In genomic region chr18:76387608-76388007, GRCh38 we compare ENCODE assay signal across 16 cellular contexts.
DNase-seq lines count a peak whose midpoint lies in the region; ATAC-seq and TF ChIP-seq lines count a peak whose summit lies in the region.
"Had no signal": no experiment of that assay in that cellular context is flagged by ENCODE, and none has a peak within 500 bp of the region (broad histone marks: within the 10 kb centered on the region; RNA-seq: fewer than 3 reads in every experiment).

No MANE protein-coding gene starts in this region.

- H4K20me1 ChIP-seq in BLaER1 treated with 17β-estradiol and CSF1 and Interleukin-3, amounts not matched to agents 10 nM and 100 nM = peaks cover 82 to 97% (median 93%) of the 10 kb centered on the region in 11 experiments
- no peaks in the 10 kb centered on the region for H4K20me1 ChIP-seq in DND-41 (ENCODE audit: insufficient read depth, low read length)
- no peaks in the 10 kb centered on the region for H4K20me1 ChIP-seq in GM23338 (replicated peaks; ENCODE audit: insufficient read depth)

- peak overlapping the region; percentile 65 to 95 (median 81) for H3K4me2 ChIP-seq in BLaER1 treated with 17β-estradiol and CSF1 and Interleukin-3, amounts not matched to agents 10 nM and 100 nM
- H3K4me2 ChIP-seq in DND-41 (ENCODE audit: insufficient read depth, low read length) (no peak overlapping the region), GM23338 (no peak overlapping the region)
- H3K4me2 ChIP-seq: A549 had no signal

- H3K4me3 Mint-ChIP-seq in immature natural killer cell (peak overlapping the region in 3 of 5 donors; percentile 18 to 86 (median 84)), GM23338 (no peak overlapping the region)
- H3K4me3 Mint-ChIP-seq: HFFc6 had no signal

- H3K27me3 Mint-ChIP-seq in immature natural killer cell (ENCODE audit: low read depth in 3 of 3) (no peaks in the 10 kb centered on the region), GM23338 (ENCODE audit: insufficient read depth, low read depth, poor library complexity) (peaks cover 10% of the 10 kb centered on the region)

- ATAC-seq in DND-41 (ENCODE audit: insufficient read depth, low read depth) = no peak
- ATAC-seq in GM23338 = no peak
- ATAC-seq in GM18511 (IDR thresholded peaks at IDR 0.05; ENCODE audit: unreplicated experiment) = no peak
- ATAC-seq: A549 had no signal

- peaks cover 11 to 57% (median 26%) of the 10 kb centered on the region in 11 experiments; a peak in 20 of 22 replicates for H3K36me3 ChIP-seq in BLaER1 treated with 17β-estradiol and CSF1 and Interleukin-3, amounts not matched to agents 10 nM and 100 nM
- H3K36me3 ChIP-seq in DND-41 (ENCODE audit: insufficient read depth, low read length) = no peaks in the 10 kb centered on the region
- H3K36me3 ChIP-seq in stomach = peaks cover 0 to 6% (median 0%) of the 10 kb centered on the region in 4 donors
- no peaks in the 10 kb centered on the region for H3K36me3 ChIP-seq in GM23338 (ENCODE audit: insufficient read depth)
- H3K36me3 ChIP-seq: BE2C had no signal

- H3F3A ChIP-seq in GM23338 (replicated peaks; ENCODE audit: low read depth) = no peaks in the 10 kb centered on the region

- H3K9ac ChIP-seq in BLaER1 treated with 17β-estradiol and CSF1 and Interleukin-3, amounts not matched to agents 10 nM and 100 nM = no peak overlapping the region
- H3K9ac ChIP-seq in DND-41 (ENCODE audit: low read depth, low read length) = peak overlapping the region; percentile 57

- H3K4me1 ChIP-seq in BLaER1 treated with 17β-estradiol and CSF1 and Interleukin-3, amounts not matched to agents 10 nM and 100 nM = peaks cover 45 to 65% (median 58%) of the 10 kb centered on the region in 10 experiments
- H3K4me1 ChIP-seq in DND-41 (ENCODE audit: insufficient read depth, low read length) (peaks cover 98% of the 10 kb centered on the region), stomach (peaks cover 15 to 63% (median 51%) of the 10 kb centered on the region in 4 donors), GM23338 (ENCODE audit: insufficient read depth) (no peaks in the 10 kb centered on the region)
- H3K4me1 ChIP-seq: A549, BE2C, Caco-2 had no signal

- no peak for TF ChIP-seq EP300 in stomach (IDR thresholded peaks at IDR 0.05)

- intact Hi-C loops in stomach (cut with DNase I; ENCODE audit: low total_unique reads) = no loop called here
- intact Hi-C loops in head of caudate nucleus (cut with DNase I) = no loop called here

- H2AFZ ChIP-seq in DND-41 (ENCODE audit: low read depth, low read length) (no peak overlapping the region), GM23338 (no peak overlapping the region)

- peaks cover 7 to 31% (median 14%) of the 10 kb centered on the region in 11 experiments; a peak in 19 of 22 replicates for H3K9me3 ChIP-seq in BLaER1 treated with 17β-estradiol and CSF1 and Interleukin-3, amounts not matched to agents 10 nM and 100 nM (replicated peaks in 1 of 11)
- H3K9me3 ChIP-seq in DND-41 (ENCODE audit: insufficient read depth, low read length, severe bottlenecking) (no peaks in the 10 kb centered on the region), stomach (no peaks in the 10 kb centered on the region)
- H3K9me3 ChIP-seq: A549, BE2C, Caco-2 had no signal

- H3K36me3 Mint-ChIP-seq in immature natural killer cell (no peaks in the 10 kb centered on the region), GM23338 (ENCODE audit: low read depth) (peaks cover 19% of the 10 kb centered on the region)
- H3K36me3 Mint-ChIP-seq: IgD-negative memory B cell had no signal

- H3K4me3 ChIP-seq in BLaER1 treated with 17β-estradiol and CSF1 and Interleukin-3, amounts not matched to agents 10 nM and 100 nM = no peak overlapping the region
- H3K4me3 ChIP-seq in DND-41 (ENCODE audit: low read depth in 1 of 2, low read length in 2 of 2) = no peak overlapping the region
- H3K4me3 ChIP-seq in stomach = no peak overlapping the region
- H3K4me3 ChIP-seq in GM23338 = no peak overlapping the region
- H3K4me3 ChIP-seq: A549 had no signal

- TF ChIP-seq POLR2A in stomach (IDR thresholded peaks at IDR 0.05) = no peak

- no peak overlapping the region for H3K27ac ChIP-seq in BLaER1 treated with 17β-estradiol and CSF1 and Interleukin-3, amounts not matched to agents 10 nM and 100 nM
- H3K27ac ChIP-seq in DND-41 (ENCODE audit: low read length) = peak overlapping the region; percentile 96
- H3K27ac ChIP-seq in stomach = no peak overlapping the region
- no peak overlapping the region for H3K27ac ChIP-seq in GM23338 (ENCODE audit: low read depth)
- H3K27ac ChIP-seq: A549 had no signal

- H3K9me2 ChIP-seq in GM23338 (ENCODE audit: insufficient read depth) = no peaks in the 10 kb centered on the region

- H3K4me1 Mint-ChIP-seq in immature natural killer cell (peaks cover 74 to 76% of the 10 kb centered on the region in 2 donors), GM23338 (peaks cover 10% of the 10 kb centered on the region)

- H3K27ac Mint-ChIP-seq in immature natural killer cell (peak overlapping the region in 1 of 6 donors; percentile 27), GM23338 (no peak overlapping the region)
- H3K27ac Mint-ChIP-seq: HFFc6 had no signal

- no peaks in the 10 kb centered on the region for H3K27me3 ChIP-seq in BLaER1 treated with 17β-estradiol and CSF1 and Interleukin-3, amounts not matched to agents 10 nM and 100 nM
- H3K27me3 ChIP-seq in DND-41 (ENCODE audit: insufficient read depth, low read length, poor library complexity) (no peaks in the 10 kb centered on the region), stomach (no peaks in the 10 kb centered on the region), GM23338 (ENCODE audit: insufficient read depth) (no peaks in the 10 kb centered on the region)
- H3K27me3 ChIP-seq: BE2C had no signal

- no peak for TF ChIP-seq CTCF in DND-41 (IDR thresholded peaks at IDR 0.05; ENCODE audit: borderline replicate concordance, extremely low read depth, low read length, poor library complexity, severe bottlenecking)
- TF ChIP-seq CTCF in stomach (IDR thresholded peaks at IDR 0.05) = no peak
- TF ChIP-seq CTCF in GM23338 (conservative IDR thresholded peaks at IDR 0.05; ENCODE audit: low read depth in 2 of 2) = no peak

- 89 to 98% (median 96%) methylated on average over 8 of the region's 8 CpGs for WGBS in stomach, 5 donors

- no peaks in the 10 kb centered on the region; the same call in 1 of the 2 replicates for H3K79me2 ChIP-seq in DND-41 (ENCODE audit: insufficient read depth, low read length)
- peaks cover 3% of the 10 kb centered on the region; the same call in 1 of the 2 replicates for H3K79me2 ChIP-seq in GM23338 (replicated peaks; ENCODE audit: insufficient read depth)

- DNase-seq in DND-41 (no peak), immature natural killer cell (no peak), stomach (peak; percentile 17), head of caudate nucleus (no peak), GM23338 (ENCODE audit: low spot score) (no peak)
- DNase-seq: BE2C; Caco-2; CD8-positive, alpha-beta memory T cell; DMS53; HCEC 1CT; HFFc6; KG1 had no signal

- no peaks in the 10 kb centered on the region for H3K9me3 Mint-ChIP-seq in immature natural killer cell
- H3K9me3 Mint-ChIP-seq in GM23338 = peaks cover 20% of the 10 kb centered on the region
- H3K9me3 Mint-ChIP-seq: CD8-positive, alpha-beta memory T cell; HFFc6 had no signal

TF ChIP-seq in GM23338, 12 proteins besides CTCF, POLR2A, EP300 and RAD21 (continues in another document):
- TF ChIP-seq ZNF114 (CRISPR knock-in tag; IDR thresholded peaks at IDR 0.05) = no peak
- TF ChIP-seq JUNB (IDR thresholded peaks at IDR 0.05; ENCODE audit: unreplicated experiment) = no peak
- no peak for TF ChIP-seq EZH2phosphoT487 (IDR thresholded peaks at IDR 0.05; ENCODE audit: unreplicated experiment)
- no peak for TF ChIP-seq EZH2 (IDR thresholded peaks at IDR 0.05; ENCODE audit: low read depth, unreplicated experiment)
- no peak for TF ChIP-seq CREB1 (CRISPR knock-in tag; IDR thresholded peaks at IDR 0.05; ENCODE audit: low read depth)
- TF ChIP-seq POLR2AphosphoS5 (IDR thresholded peaks at IDR 0.05; ENCODE audit: low read depth) = no peak
- TF ChIP-seq ZNF331 (CRISPR knock-in tag; IDR thresholded peaks at IDR 0.05; ENCODE audit: low read depth) = no peak
- TF ChIP-seq REST (IDR thresholded peaks at IDR 0.05; ENCODE audit: unreplicated experiment) = no peak

Comparison
In these comparisons a context has a peak if more than half of its experiments do, and no peak if none do; other contexts are left out.
1. H3K4me2 ChIP-seq: peak in BLaER1 treated with 17β-estradiol and CSF1 and Interleukin-3, amounts not matched to agents 10 nM and 100 nM (11 of 11); none in DND-41 (single experiment) and GM23338 (single experiment).